ENCODE assay signal across 1 cellular context in genomic region chr11:66311965-66312548, GRCh38.
TF ChIP-seq lines count a peak whose summit lies in the region.

No MANE protein-coding gene starts in this region.

TF ChIP-seq in K562, 482 proteins besides CTCF, POLR2A, EP300 and RAD21 (continued from another document and continues in another):
- TF ChIP-seq ZBTB2 (IDR thresholded peaks at IDR 0.05) (peak; percentile 74), ZNF695 (CRISPR knock-in tag; IDR thresholded peaks at IDR 0.05) (no peak), HOMEZ (CRISPR knock-in tag; IDR thresholded peaks at IDR 0.05) (no peak), MCM2 (IDR thresholded peaks at IDR 0.05; ENCODE audit: low read depth) (no peak), HNRNPUL1 (IDR thresholded peaks at IDR 0.05; ENCODE audit: low read length) (no peak), TAL1 (IDR thresholded peaks at IDR 0.05) (no peak), OTX1 (CRISPR knock-in tag; IDR thresholded peaks at IDR 0.05) (no peak), SAFB (IDR thresholded peaks at IDR 0.05; ENCODE audit: borderline replicate concordance, low read depth, low read length) (no peak), ZNF347 (CRISPR knock-in tag; IDR thresholded peaks at IDR 0.05; ENCODE audit: low read depth) (no peak), NFXL1 (CRISPR knock-in tag; IDR thresholded peaks at IDR 0.05) (no peak), HDAC8 (tag; IDR thresholded peaks at IDR 0.05) (no peak), ZFP30 (CRISPR knock-in tag; IDR thresholded peaks at IDR 0.05; ENCODE audit: borderline replicate concordance) (no peak), KDM1A (IDR thresholded peaks at IDR 0.05) (peak; percentile 92 to 94), ETV6 (IDR thresholded peaks at IDR 0.05; ENCODE audit: borderline replicate concordance in 1 of 2, low read depth in 2 of 2, low read length in 1 of 2) (no peak), ETV6 (CRISPR knock-in tag; IDR thresholded peaks at IDR 0.05; ENCODE audit: borderline replicate concordance) (no peak), KLF16 (IDR thresholded peaks at IDR 0.05) (no peak), FOXM1 (IDR thresholded peaks at IDR 0.05; ENCODE audit: low read depth) (no peak), FOXM1 (CRISPR knock-in tag; IDR thresholded peaks at IDR 0.05; ENCODE audit: low read depth) (no peak), USF2 (CRISPR knock-in tag; IDR thresholded peaks at IDR 0.05) (no peak), GTF2F1 (IDR thresholded peaks at IDR 0.05; ENCODE audit: low read depth, low read length) (no peak), SMARCB1 (IDR thresholded peaks at IDR 0.05; ENCODE audit: insufficient read length, low read depth) (no peak), MCM5 (IDR thresholded peaks at IDR 0.05; ENCODE audit: low read depth) (no peak), CBFA2T3 (IDR thresholded peaks at IDR 0.05) (0 out of 2 replicates have a peak, but pooled peaks have one; percentile 13), WHSC1 (IDR thresholded peaks at IDR 0.05; ENCODE audit: low read length) (no peak), HLTF (IDR thresholded peaks at IDR 0.05) (peak; percentile 86), DMBX1 (CRISPR knock-in tag; IDR thresholded peaks at IDR 0.05; ENCODE audit: borderline replicate concordance) (no peak), MECOM (CRISPR knock-in tag; IDR thresholded peaks at IDR 0.05) (no peak), STAT5A (IDR thresholded peaks at IDR 0.05; ENCODE audit: borderline replicate concordance, low read length) (no peak), DACH1 (IDR thresholded peaks at IDR 0.05; ENCODE audit: partially characterized antibody) (no peak), NELFE (IDR thresholded peaks at IDR 0.05; ENCODE audit: insufficient read depth, insufficient read length) (no peak), MAFF (IDR thresholded peaks at IDR 0.05; ENCODE audit: low read length) (no peak), BCOR (IDR thresholded peaks at IDR 0.05) (peak; percentile 96), FOXK2 (conservative IDR thresholded peaks at IDR 0.05 in 1 of 2, IDR thresholded peaks at IDR 0.05 in 1 of 2; ENCODE audit: low read depth in 2 of 2) (peak in 1 of 2 experiments; percentile 43; a peak in 2 of 4 replicates), ZNF12 (CRISPR knock-in tag; IDR thresholded peaks at IDR 0.05) (0 out of 2 replicates have a peak, but pooled peaks have one; percentile 37), HDAC3 (IDR thresholded peaks at IDR 0.05; ENCODE audit: borderline replicate concordance, partially characterized antibody) (no peak), ZNF384 (IDR thresholded peaks at IDR 0.05; ENCODE audit: low read depth, low read length) (no peak), CBFB (CRISPR knock-in tag; IDR thresholded peaks at IDR 0.05) (peak; percentile 46; the same call in 1 of the 2 replicates), SIN3A (IDR thresholded peaks at IDR 0.05; ENCODE audit: borderline replicate concordance in 2 of 2, control insufficient read depth in 1 of 2, low read depth in 2 of 2, low read length in 2 of 2) (no peak; a peak in 1 of 4 replicates), CTBP1 (IDR thresholded peaks at IDR 0.05; ENCODE audit: borderline replicate concordance) (peak; percentile 94), JUN (IDR thresholded peaks at IDR 0.05; ENCODE audit: borderline replicate concordance, low read depth, low read length) (no peak), JUN (CRISPR knock-in tag; IDR thresholded peaks at IDR 0.05; ENCODE audit: borderline replicate concordance) (no peak), ZNF133 (CRISPR knock-in tag; IDR thresholded peaks at IDR 0.05) (no peak), PHTF2 (CRISPR knock-in tag; IDR thresholded peaks at IDR 0.05) (no peak), ZNF75A (CRISPR knock-in tag; IDR thresholded peaks at IDR 0.05) (no peak), ELF1 (tag; IDR thresholded peaks at IDR 0.05) (no peak), IFI16 (CRISPR knock-in tag; IDR thresholded peaks at IDR 0.05) (no peak), MEIS2 (IDR thresholded peaks at IDR 0.05; ENCODE audit: partially characterized antibody) (no peak), FOXA3 (CRISPR knock-in tag; conservative IDR thresholded peaks at IDR 0.05 in 1 of 2, IDR thresholded peaks at IDR 0.05 in 1 of 2) (peak in 1 of 2 experiments; percentile 71; a peak in 1 of 4 replicates), ZNF766 (CRISPR knock-in tag; conservative IDR thresholded peaks at IDR 0.05) (no peak), STAG1 (CRISPR knock-in tag; IDR thresholded peaks at IDR 0.05; ENCODE audit: borderline replicate concordance) (peak; percentile 86; the same call in 1 of the 2 replicates), ARID3A (IDR thresholded peaks at IDR 0.05; ENCODE audit: borderline replicate concordance, low read depth, low read length) (no peak), SREBF2 (CRISPR knock-in tag; IDR thresholded peaks at IDR 0.05) (no peak), NCOA1 (IDR thresholded peaks at IDR 0.05; ENCODE audit: low read depth) (no peak)
- TF ChIP-seq, protein P1, sequence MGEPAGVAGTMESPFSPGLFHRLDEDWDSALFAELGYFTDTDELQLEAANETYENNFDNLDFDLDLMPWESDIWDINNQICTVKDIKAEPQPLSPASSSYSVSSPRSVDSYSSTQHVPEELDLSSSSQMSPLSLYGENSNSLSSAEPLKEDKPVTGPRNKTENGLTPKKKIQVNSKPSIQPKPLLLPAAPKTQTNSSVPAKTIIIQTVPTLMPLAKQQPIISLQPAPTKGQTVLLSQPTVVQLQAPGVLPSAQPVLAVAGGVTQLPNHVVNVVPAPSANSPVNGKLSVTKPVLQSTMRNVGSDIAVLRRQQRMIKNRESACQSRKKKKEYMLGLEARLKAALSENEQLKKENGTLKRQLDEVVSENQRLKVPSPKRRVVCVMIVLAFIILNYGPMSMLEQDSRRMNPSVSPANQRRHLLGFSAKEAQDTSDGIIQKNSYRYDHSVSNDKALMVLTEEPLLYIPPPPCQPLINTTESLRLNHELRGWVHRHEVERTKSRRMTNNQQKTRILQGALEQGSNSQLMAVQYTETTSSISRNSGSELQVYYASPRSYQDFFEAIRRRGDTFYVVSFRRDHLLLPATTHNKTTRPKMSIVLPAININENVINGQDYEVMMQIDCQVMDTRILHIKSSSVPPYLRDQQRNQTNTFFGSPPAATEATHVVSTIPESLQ (CRISPR knock-in tag; IDR thresholded peaks at IDR 0.05): peak; percentile 52; the same call in 1 of the 2 replicates
- TF ChIP-seq, protein P2, sequence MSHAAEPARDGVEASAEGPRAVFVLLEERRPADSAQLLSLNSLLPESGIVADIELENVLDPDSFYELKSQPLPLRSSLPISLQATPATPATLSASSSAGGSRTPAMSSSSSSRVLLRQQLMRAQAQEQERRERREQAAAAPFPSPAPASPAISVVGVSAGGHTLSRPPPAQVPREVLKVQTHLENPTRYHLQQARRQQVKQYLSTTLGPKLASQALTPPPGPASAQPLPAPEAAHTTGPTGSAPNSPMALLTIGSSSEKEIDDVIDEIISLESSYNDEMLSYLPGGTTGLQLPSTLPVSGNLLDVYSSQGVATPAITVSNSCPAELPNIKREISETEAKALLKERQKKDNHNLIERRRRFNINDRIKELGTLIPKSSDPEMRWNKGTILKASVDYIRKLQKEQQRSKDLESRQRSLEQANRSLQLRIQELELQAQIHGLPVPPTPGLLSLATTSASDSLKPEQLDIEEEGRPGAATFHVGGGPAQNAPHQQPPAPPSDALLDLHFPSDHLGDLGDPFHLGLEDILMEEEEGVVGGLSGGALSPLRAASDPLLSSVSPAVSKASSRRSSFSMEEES (CRISPR knock-in tag; IDR thresholded peaks at IDR 0.05): no peak
- TF ChIP-seq, protein P3, sequence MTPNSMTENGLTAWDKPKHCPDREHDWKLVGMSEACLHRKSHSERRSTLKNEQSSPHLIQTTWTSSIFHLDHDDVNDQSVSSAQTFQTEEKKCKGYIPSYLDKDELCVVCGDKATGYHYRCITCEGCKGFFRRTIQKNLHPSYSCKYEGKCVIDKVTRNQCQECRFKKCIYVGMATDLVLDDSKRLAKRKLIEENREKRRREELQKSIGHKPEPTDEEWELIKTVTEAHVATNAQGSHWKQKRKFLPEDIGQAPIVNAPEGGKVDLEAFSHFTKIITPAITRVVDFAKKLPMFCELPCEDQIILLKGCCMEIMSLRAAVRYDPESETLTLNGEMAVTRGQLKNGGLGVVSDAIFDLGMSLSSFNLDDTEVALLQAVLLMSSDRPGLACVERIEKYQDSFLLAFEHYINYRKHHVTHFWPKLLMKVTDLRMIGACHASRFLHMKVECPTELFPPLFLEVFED (CRISPR knock-in tag; conservative IDR thresholded peaks at IDR 0.05): no peak
- TF ChIP-seq, protein P4, sequence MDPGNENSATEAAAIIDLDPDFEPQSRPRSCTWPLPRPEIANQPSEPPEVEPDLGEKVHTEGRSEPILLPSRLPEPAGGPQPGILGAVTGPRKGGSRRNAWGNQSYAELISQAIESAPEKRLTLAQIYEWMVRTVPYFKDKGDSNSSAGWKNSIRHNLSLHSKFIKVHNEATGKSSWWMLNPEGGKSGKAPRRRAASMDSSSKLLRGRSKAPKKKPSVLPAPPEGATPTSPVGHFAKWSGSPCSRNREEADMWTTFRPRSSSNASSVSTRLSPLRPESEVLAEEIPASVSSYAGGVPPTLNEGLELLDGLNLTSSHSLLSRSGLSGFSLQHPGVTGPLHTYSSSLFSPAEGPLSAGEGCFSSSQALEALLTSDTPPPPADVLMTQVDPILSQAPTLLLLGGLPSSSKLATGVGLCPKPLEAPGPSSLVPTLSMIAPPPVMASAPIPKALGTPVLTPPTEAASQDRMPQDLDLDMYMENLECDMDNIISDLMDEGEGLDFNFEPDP (CRISPR knock-in tag; IDR thresholded peaks at IDR 0.05): no peak
- TF ChIP-seq, protein P5, sequence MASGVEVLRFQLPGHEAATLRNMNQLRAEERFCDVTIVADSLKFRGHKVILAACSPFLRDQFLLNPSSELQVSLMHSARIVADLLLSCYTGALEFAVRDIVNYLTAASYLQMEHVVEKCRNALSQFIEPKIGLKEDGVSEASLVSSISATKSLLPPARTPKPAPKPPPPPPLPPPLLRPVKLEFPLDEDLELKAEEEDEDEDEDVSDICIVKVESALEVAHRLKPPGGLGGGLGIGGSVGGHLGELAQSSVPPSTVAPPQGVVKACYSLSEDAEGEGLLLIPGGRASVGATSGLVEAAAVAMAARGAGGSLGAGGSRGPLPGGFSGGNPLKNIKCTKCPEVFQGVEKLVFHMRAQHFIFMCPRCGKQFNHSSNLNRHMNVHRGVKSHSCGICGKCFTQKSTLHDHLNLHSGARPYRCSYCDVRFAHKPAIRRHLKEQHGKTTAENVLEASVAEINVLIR (CRISPR knock-in tag; IDR thresholded peaks at IDR 0.05): no peak
- TF ChIP-seq, protein P6, sequence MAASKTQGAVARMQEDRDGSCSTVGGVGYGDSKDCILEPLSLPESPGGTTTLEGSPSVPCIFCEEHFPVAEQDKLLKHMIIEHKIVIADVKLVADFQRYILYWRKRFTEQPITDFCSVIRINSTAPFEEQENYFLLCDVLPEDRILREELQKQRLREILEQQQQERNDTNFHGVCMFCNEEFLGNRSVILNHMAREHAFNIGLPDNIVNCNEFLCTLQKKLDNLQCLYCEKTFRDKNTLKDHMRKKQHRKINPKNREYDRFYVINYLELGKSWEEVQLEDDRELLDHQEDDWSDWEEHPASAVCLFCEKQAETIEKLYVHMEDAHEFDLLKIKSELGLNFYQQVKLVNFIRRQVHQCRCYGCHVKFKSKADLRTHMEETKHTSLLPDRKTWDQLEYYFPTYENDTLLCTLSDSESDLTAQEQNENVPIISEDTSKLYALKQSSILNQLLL (CRISPR knock-in tag; IDR thresholded peaks at IDR 0.05; ENCODE audit: borderline replicate concordance): no peak
- TF ChIP-seq, protein P7, sequence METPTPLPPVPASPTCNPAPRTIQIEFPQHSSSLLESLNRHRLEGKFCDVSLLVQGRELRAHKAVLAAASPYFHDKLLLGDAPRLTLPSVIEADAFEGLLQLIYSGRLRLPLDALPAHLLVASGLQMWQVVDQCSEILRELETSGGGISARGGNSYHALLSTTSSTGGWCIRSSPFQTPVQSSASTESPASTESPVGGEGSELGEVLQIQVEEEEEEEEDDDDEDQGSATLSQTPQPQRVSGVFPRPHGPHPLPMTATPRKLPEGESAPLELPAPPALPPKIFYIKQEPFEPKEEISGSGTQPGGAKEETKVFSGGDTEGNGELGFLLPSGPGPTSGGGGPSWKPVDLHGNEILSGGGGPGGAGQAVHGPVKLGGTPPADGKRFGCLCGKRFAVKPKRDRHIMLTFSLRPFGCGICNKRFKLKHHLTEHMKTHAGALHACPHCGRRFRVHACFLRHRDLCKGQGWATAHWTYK (CRISPR knock-in tag; IDR thresholded peaks at IDR 0.05): no peak
